ENCODE assay signal across 1 cellular context in the genomic region with DNA sequence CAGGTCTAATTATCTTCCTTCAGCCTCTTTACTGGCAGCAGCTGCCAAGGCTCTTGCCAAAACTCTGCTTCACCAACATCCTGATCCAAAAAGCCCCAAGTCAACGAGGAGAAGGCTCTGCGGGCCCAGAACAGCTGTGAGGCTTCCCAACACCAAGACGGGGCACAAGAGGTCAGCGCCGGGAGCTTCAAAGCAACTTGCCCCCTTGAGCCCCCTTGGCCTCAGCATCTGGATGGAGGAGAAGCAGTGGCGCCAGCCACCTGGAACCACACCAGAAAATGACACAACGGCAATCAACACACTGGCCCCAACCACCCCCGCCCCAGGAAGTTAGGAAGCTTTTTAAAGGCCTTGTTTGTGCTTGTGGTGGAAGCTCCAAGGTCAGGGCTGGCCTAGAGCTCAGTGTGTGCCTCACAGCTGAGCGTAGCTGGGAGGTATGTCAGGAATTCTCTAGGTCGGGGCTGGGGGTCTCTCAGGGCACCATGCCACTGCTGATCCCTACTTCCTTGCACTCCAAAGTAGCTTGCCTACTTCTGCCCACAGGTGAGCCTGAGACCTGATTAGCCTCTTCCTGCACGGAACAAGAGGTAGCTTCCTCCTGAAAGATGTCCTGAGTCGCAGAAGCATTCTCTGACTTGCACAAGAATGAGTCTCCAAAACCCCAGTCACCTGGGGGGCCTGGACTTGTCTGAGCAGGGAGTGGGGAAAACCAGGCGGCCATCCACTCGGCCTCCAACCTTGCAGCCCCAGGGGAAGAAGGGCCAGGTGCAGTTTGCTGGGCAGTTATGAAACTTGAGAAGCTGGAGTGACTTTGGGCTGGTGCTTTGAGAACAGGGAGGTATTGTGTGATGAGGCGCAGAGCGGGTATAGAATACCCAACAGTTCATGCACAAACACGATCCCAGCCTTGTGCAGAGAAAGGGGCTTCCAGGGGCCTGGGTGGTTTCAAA.
TF ChIP-seq lines count a peak whose summit lies in the region.

No MANE protein-coding gene starts in this region.

TF ChIP-seq in HepG2, 621 proteins besides CTCF, POLR2A, EP300 and RAD21 (continued from another document and continues in another):
- TF ChIP-seq THAP9 (CRISPR knock-in tag; IDR thresholded peaks at IDR 0.05; ENCODE audit: borderline replicate concordance) (no peak), RFXAP (CRISPR knock-in tag; IDR thresholded peaks at IDR 0.05; ENCODE audit: borderline replicate concordance) (no peak), SCMH1 (CRISPR knock-in tag; IDR thresholded peaks at IDR 0.05; ENCODE audit: borderline replicate concordance) (no peak), KLF13 (CRISPR knock-in tag; IDR thresholded peaks at IDR 0.05) (no peak), ZSCAN31 (CRISPR knock-in tag; IDR thresholded peaks at IDR 0.05; ENCODE audit: low read depth) (no peak; the same call in 1 of the 2 replicates), MNT (IDR thresholded peaks at IDR 0.05) (no peak), HIC2 (CRISPR knock-in tag; IDR thresholded peaks at IDR 0.05; ENCODE audit: low read depth) (peak; percentile 42; the same call in 1 of the 2 replicates), KDM1A (CRISPR knock-in tag; IDR thresholded peaks at IDR 0.05) (no peak), PPARG (CRISPR knock-in tag; conservative IDR thresholded peaks at IDR 0.05) (no peak), NRL (CRISPR knock-in tag; IDR thresholded peaks at IDR 0.05; ENCODE audit: borderline replicate concordance) (no peak), KAT2B (IDR thresholded peaks at IDR 0.05; ENCODE audit: borderline replicate concordance, low read depth, low read length) (no peak), MEIS1 (CRISPR knock-in tag; IDR thresholded peaks at IDR 0.05; ENCODE audit: borderline replicate concordance) (no peak), ZNF138 (CRISPR knock-in tag; IDR thresholded peaks at IDR 0.05; ENCODE audit: low read depth) (no peak), YEATS2 (CRISPR knock-in tag; IDR thresholded peaks at IDR 0.05; ENCODE audit: borderline replicate concordance) (no peak), ZBTB14 (CRISPR knock-in tag; IDR thresholded peaks at IDR 0.05) (no peak), HDAC6 (IDR thresholded peaks at IDR 0.05; ENCODE audit: low read depth, low read length) (no peak), JDP2 (CRISPR knock-in tag; IDR thresholded peaks at IDR 0.05; ENCODE audit: borderline replicate concordance) (no peak), ZNF639 (CRISPR knock-in tag; conservative IDR thresholded peaks at IDR 0.05) (no peak), TSC22D2 (CRISPR knock-in tag; IDR thresholded peaks at IDR 0.05; ENCODE audit: borderline replicate concordance) (no peak), ATF4 (CRISPR knock-in tag; IDR thresholded peaks at IDR 0.05) (no peak), HNRNPLL (IDR thresholded peaks at IDR 0.05; ENCODE audit: low read depth, low read length, poor library complexity, severe bottlenecking) (no peak), ZNF772 (CRISPR knock-in tag; IDR thresholded peaks at IDR 0.05) (peak; percentile 46; the same call in 1 of the 2 replicates), ZNF557 (CRISPR knock-in tag; IDR thresholded peaks at IDR 0.05) (no peak), STAT5B (CRISPR knock-in tag; IDR thresholded peaks at IDR 0.05) (no peak), TP53 (CRISPR knock-in tag; conservative IDR thresholded peaks at IDR 0.05) (no peak), ARNT2 (CRISPR knock-in tag; IDR thresholded peaks at IDR 0.05; ENCODE audit: low read depth) (peak; percentile 68; the same call in 1 of the 2 replicates), RFX3 (CRISPR knock-in tag; IDR thresholded peaks at IDR 0.05) (no peak), RBFOX2 (IDR thresholded peaks at IDR 0.05; ENCODE audit: low read depth, low read length) (no peak), ZNF451 (CRISPR knock-in tag; IDR thresholded peaks at IDR 0.05) (no peak)
- TF ChIP-seq, protein P1, sequence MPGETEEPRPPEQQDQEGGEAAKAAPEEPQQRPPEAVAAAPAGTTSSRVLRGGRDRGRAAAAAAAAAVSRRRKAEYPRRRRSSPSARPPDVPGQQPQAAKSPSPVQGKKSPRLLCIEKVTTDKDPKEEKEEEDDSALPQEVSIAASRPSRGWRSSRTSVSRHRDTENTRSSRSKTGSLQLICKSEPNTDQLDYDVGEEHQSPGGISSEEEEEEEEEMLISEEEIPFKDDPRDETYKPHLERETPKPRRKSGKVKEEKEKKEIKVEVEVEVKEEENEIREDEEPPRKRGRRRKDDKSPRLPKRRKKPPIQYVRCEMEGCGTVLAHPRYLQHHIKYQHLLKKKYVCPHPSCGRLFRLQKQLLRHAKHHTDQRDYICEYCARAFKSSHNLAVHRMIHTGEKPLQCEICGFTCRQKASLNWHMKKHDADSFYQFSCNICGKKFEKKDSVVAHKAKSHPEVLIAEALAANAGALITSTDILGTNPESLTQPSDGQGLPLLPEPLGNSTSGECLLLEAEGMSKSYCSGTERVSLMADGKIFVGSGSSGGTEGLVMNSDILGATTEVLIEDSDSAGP (CRISPR knock-in tag; IDR thresholded peaks at IDR 0.05; ENCODE audit: borderline replicate concordance), result peak; percentile 76; the same call in 1 of the 2 replicates
- TF ChIP-seq, protein P2, sequence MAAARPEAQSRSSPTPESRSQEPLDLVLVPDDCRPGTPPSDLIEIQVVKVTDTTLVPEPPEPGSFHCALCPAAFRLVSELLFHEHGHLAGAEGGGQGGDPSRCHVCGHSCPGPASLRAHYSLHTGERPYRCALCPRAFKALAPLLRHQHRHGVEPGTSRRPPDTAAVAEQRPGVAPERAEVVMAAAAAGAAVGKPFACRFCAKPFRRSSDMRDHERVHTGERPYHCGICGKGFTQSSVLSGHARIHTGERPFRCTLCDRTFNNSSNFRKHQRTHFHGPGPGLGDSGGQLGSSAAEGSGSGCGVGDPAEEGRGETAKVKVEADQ (CRISPR knock-in tag; IDR thresholded peaks at IDR 0.05; ENCODE audit: borderline replicate concordance), result no peak
- TF ChIP-seq, protein P3, sequence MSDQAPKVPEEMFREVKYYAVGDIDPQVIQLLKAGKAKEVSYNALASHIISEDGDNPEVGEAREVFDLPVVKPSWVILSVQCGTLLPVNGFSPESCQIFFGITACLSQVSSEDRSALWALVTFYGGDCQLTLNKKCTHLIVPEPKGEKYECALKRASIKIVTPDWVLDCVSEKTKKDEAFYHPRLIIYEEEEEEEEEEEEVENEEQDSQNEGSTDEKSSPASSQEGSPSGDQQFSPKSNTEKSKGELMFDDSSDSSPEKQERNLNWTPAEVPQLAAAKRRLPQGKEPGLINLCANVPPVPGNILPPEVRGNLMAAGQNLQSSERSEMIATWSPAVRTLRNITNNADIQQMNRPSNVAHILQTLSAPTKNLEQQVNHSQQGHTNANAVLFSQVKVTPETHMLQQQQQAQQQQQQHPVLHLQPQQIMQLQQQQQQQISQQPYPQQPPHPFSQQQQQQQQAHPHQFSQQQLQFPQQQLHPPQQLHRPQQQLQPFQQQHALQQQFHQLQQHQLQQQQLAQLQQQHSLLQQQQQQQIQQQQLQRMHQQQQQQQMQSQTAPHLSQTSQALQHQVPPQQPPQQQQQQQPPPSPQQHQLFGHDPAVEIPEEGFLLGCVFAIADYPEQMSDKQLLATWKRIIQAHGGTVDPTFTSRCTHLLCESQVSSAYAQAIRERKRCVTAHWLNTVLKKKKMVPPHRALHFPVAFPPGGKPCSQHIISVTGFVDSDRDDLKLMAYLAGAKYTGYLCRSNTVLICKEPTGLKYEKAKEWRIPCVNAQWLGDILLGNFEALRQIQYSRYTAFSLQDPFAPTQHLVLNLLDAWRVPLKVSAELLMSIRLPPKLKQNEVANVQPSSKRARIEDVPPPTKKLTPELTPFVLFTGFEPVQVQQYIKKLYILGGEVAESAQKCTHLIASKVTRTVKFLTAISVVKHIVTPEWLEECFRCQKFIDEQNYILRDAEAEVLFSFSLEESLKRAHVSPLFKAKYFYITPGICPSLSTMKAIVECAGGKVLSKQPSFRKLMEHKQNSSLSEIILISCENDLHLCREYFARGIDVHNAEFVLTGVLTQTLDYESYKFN (CRISPR knock-in tag; conservative IDR thresholded peaks at IDR 0.05), result peak; percentile 79
- TF ChIP-seq, protein P4, sequence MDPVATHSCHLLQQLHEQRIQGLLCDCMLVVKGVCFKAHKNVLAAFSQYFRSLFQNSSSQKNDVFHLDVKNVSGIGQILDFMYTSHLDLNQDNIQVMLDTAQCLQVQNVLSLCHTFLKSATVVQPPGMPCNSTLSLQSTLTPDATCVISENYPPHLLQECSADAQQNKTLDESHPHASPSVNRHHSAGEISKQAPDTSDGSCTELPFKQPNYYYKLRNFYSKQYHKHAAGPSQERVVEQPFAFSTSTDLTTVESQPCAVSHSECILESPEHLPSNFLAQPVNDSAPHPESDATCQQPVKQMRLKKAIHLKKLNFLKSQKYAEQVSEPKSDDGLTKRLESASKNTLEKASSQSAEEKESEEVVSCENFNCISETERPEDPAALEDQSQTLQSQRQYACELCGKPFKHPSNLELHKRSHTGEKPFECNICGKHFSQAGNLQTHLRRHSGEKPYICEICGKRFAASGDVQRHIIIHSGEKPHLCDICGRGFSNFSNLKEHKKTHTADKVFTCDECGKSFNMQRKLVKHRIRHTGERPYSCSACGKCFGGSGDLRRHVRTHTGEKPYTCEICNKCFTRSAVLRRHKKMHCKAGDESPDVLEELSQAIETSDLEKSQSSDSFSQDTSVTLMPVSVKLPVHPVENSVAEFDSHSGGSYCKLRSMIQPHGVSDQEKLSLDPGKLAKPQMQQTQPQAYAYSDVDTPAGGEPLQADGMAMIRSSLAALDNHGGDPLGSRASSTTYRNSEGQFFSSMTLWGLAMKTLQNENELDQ (CRISPR knock-in tag; IDR thresholded peaks at IDR 0.05; ENCODE audit: borderline replicate concordance), result no peak
